ENCODE assay signal across 9 cellular contexts in the genomic region with DNA sequence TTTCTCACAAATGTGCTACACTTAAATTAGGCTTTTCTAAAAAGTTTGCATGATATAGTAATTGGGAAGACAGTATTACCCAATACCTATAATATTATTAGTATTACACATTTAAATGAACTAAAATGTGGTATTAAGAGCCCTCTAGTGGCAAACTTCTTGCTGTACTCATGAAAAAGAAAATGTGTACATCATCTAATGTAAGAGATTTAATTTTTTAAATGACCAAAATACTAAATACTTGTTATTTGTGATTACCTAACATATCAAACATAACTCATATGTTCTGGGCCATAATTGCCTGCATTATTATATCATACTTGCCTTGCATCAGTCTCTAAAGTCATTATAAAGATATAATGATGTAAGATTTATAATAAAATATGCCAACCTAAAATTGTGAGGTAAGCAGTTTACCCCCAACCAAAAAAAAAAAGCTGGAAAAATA.
DNase-seq lines count a peak whose midpoint lies in the region; ATAC-seq, FAIRE-seq and TF ChIP-seq lines count a peak whose summit lies in the region.
"Had no signal": no experiment of that assay in that cellular context is flagged by ENCODE, and none has a peak within 500 bp of the region (broad histone marks: within the 10 kb centered on the region; RNA-seq: fewer than 3 reads in every experiment).

No MANE protein-coding gene starts in this region.

- in situ Hi-C loops in ACHN (cut with HindIII; ENCODE audit: low pct_ligation_motif_present, low pct_unique_long_range_greater_than_20kb, low sequenced_read_pairs): loop anchor here (10.0 kb wide), 1 partner anchor 136 kb away; no protein-coding TSS in a partner anchor

- FAIRE-seq in GM19239 (lab: Jason Lieb, UNC): peak; percentile 67

- no peaks in the 10 kb centered on the region for H3K27me3 Mint-ChIP-seq in mesothelial cell of epicardium (ENCODE audit: low read depth)

- no peak for ATAC-seq in stimulated activated effector memory CD8-positive, alpha-beta T cell treated with anti-CD3 and anti-CD28 coated beads, Interleukin-12 subunit alpha, Interleukin-12 subunit beta, amount 100 ng/mL, for 72 hours
- no peak for ATAC-seq in GM21526 (IDR thresholded peaks at IDR 0.05; ENCODE audit: low FRiP score, unreplicated experiment)

- H3K36me3 Mint-ChIP-seq in mesothelial cell of epicardium: no peaks in the 10 kb centered on the region
- no peaks in the 10 kb centered on the region for H3K36me3 Mint-ChIP-seq in stimulated activated effector memory CD8-positive, alpha-beta T cell treated with anti-CD3 and anti-CD28 coated beads, Interleukin-12 subunit alpha, Interleukin-12 subunit beta, amount 100 ng/mL, for 72 hours
- H3K36me3 Mint-ChIP-seq: activated naive CD8-positive, alpha-beta T cell treated with anti-CD3 and anti-CD28 coated beads, Interleukin-2, amount 10 ng/mL, durations not matched to agents 7 days and 5 days had no signal

- no peak overlapping the region for H3K4me3 Mint-ChIP-seq in mesothelial cell of epicardium
- no peak overlapping the region for H3K4me3 Mint-ChIP-seq in stimulated activated effector memory CD8-positive, alpha-beta T cell treated with anti-CD3 and anti-CD28 coated beads, Interleukin-12 subunit alpha, Interleukin-12 subunit beta, amount 100 ng/mL, for 72 hours
- H3K4me3 Mint-ChIP-seq: activated naive CD8-positive, alpha-beta T cell treated with anti-CD3 and anti-CD28 coated beads, Interleukin-2, amount 10 ng/mL, durations not matched to agents 7 days and 5 days had no signal

- peak; percentile 67 for TF ChIP-seq CTCF in mesothelial cell of epicardium (IDR thresholded peaks at IDR 0.05; ENCODE audit: unreplicated experiment)

- H3K27ac Mint-ChIP-seq in mesothelial cell of epicardium: no peak overlapping the region
- H3K27ac Mint-ChIP-seq in stimulated activated effector memory CD8-positive, alpha-beta T cell treated with anti-CD3 and anti-CD28 coated beads, Interleukin-12 subunit alpha, Interleukin-12 subunit beta, amount 100 ng/mL, for 72 hours: no peak overlapping the region
- H3K27ac Mint-ChIP-seq: activated naive CD8-positive, alpha-beta T cell treated with anti-CD3 and anti-CD28 coated beads, Interleukin-2, amount 10 ng/mL, durations not matched to agents 7 days and 5 days had no signal

- peaks cover 10% of the 10 kb centered on the region for H3K4me1 Mint-ChIP-seq in mesothelial cell of epicardium
- no peaks in the 10 kb centered on the region for H3K4me1 Mint-ChIP-seq in stimulated activated effector memory CD8-positive, alpha-beta T cell treated with anti-CD3 and anti-CD28 coated beads, Interleukin-12 subunit alpha, Interleukin-12 subunit beta, amount 100 ng/mL, for 72 hours
- H3K4me1 Mint-ChIP-seq: activated naive CD8-positive, alpha-beta T cell treated with anti-CD3 and anti-CD28 coated beads, Interleukin-2, amount 10 ng/mL, durations not matched to agents 7 days and 5 days had no signal

- H3K9me3 Mint-ChIP-seq in mesothelial cell of epicardium: peaks cover 4% of the 10 kb centered on the region
- no peaks in the 10 kb centered on the region for H3K9me3 Mint-ChIP-seq in stimulated activated effector memory CD8-positive, alpha-beta T cell treated with anti-CD3 and anti-CD28 coated beads, Interleukin-12 subunit alpha, Interleukin-12 subunit beta, amount 100 ng/mL, for 72 hours
- H3K9me3 Mint-ChIP-seq: activated naive CD8-positive, alpha-beta T cell treated with anti-CD3 and anti-CD28 coated beads, Interleukin-2, amount 10 ng/mL, durations not matched to agents 7 days and 5 days had no signal

- peak; percentile 70 for DNase-seq in ACHN
- no peak for DNase-seq in GM19239 (ENCODE audit: insufficient read length, low spot score)
- DNase-seq in NCI-H510A treated with DMSO at 0.1 percent for 48 hours (lab: John Stamatoyannopoulos, UW): peak; percentile 51
- DNase-seq in cerebellum (ENCODE audit: low spot score): peak; percentile 41
- DNase-seq in mesothelial cell of epicardium (ENCODE audit: low spot score in 2 of 2, unreplicated experiment in 2 of 2): no peak
- DNase-seq in stimulated activated effector memory CD8-positive, alpha-beta T cell treated with anti-CD3 and anti-CD28 coated beads, Interleukin-12 subunit alpha, Interleukin-12 subunit beta, amount 100 ng/mL, for 72 hours (ENCODE audit: low spot score in 2 of 2): no peak
- no peak for DNase-seq in activated naive CD4-positive, alpha-beta T cell treated with anti-CD3 and anti-CD28 coated beads, Interleukin-2, amount 50 U/mL, for 16 hours
- DNase-seq: activated naive CD8-positive, alpha-beta T cell treated with anti-CD3 and anti-CD28 coated beads, Interleukin-2, amount 10 ng/mL, durations not matched to agents 7 days and 5 days had no signal

Comparison
In these comparisons a context has a peak if more than half of its experiments do, and no peak if none do; other contexts are left out.
1. DNase-seq: peak in ACHN (single experiment), NCI-H510A treated with DMSO at 0.1 percent for 48 hours (single experiment) and cerebellum (single experiment); none in GM19239 (single experiment), mesothelial cell of epicardium (0 of 2), stimulated activated effector memory CD8-positive, alpha-beta T cell treated with anti-CD3 and anti-CD28 coated beads, Interleukin-12 subunit alpha, Interleukin-12 subunit beta, amount 100 ng/mL, for 72 hours (0 of 2) and activated naive CD4-positive, alpha-beta T cell treated with anti-CD3 and anti-CD28 coated beads, Interleukin-2, amount 50 U/mL, for 16 hours (single experiment).